9 cellular contexts compared by ENCODE assay signal in genomic region chr10:4241724-4242345, GRCh38.
A peak's percentile ranks its signal among the peaks of the same experiment; 100 is the strongest.
DNase-seq lines count a peak whose midpoint lies in the region; ATAC-seq and TF ChIP-seq lines count a peak whose summit lies in the region.
"Had no signal": no experiment of that assay in that cellular context is flagged by ENCODE, and none has a peak within 500 bp of the region (broad histone marks: within the 10 kb centered on the region; RNA-seq: fewer than 3 reads in every experiment).

No MANE protein-coding gene starts in this region.

- peak; percentile 78 for ATAC-seq in left lung
- no peak for ATAC-seq in GM19023 (IDR thresholded peaks at IDR 0.05; ENCODE audit: unreplicated experiment)
- no peak for ATAC-seq in naive thymus-derived CD8-positive, alpha-beta T cell

- no peak overlapping the region for H3K27ac Mint-ChIP-seq in naive thymus-derived CD8-positive, alpha-beta T cell

- POLR2A ChIA-PET in naive thymus-derived CD8-positive, alpha-beta T cell (lab: Charles Lee), result no interaction called here

- H3K27me3 Mint-ChIP-seq in naive thymus-derived CD8-positive, alpha-beta T cell, result peaks cover 0 to 8% (median 0%) of the 10 kb centered on the region in 5 donors

- DNase-seq in colonic mucosa (no peak), left lung (no peak), GM13977 (ENCODE audit: low spot score) (no peak), NAMALWA (ENCODE audit: low spot score) (no peak)
- no peak for DNase-seq in naive thymus-derived CD8-positive, alpha-beta T cell
- DNase-seq: NCI-H526 had no signal

- H3K27ac ChIP-seq in HUES6 (ENCODE audit: low read depth, low read length), result peak overlapping the region; percentile 59; the same call in 1 of the 2 replicates
- peak overlapping the region; percentile 15 for H3K27ac ChIP-seq in colonic mucosa
- peak overlapping the region; percentile 69 to 71 for H3K27ac ChIP-seq in left lung
- H3K27ac ChIP-seq in subcutaneous abdominal adipose tissue (ENCODE audit: low read depth, low read length), result peak overlapping the region; percentile 75

- peaks cover 0 to 9% (median 2%) of the 10 kb centered on the region in 9 donors for H3K9me3 Mint-ChIP-seq in naive thymus-derived CD8-positive, alpha-beta T cell

- intact Hi-C loops in colonic mucosa (cut with DNase I) (no loop called here), left lung (cut with DNase I) (no loop called here)

- H3K27me3 ChIP-seq in HUES6 (ENCODE audit: control insufficient read depth, insufficient read depth, low read length) (no peaks in the 10 kb centered on the region), colonic mucosa (no peaks in the 10 kb centered on the region), left lung (no peaks in the 10 kb centered on the region), subcutaneous abdominal adipose tissue (ENCODE audit: control insufficient read depth in 5 of 5, insufficient read depth in 4 of 5, low read length in 5 of 5) (no peaks in the 10 kb centered on the region)

- no peak overlapping the region for H3K4me3 ChIP-seq in HUES6 (ENCODE audit: low read depth, low read length)
- no peak overlapping the region for H3K4me3 ChIP-seq in colonic mucosa
- H3K4me3 ChIP-seq in left lung, result no peak overlapping the region
- peak overlapping the region; percentile 33 to 50 (median 42) for H3K4me3 ChIP-seq in subcutaneous abdominal adipose tissue (ENCODE audit: low read depth in 1 of 5, low read length in 5 of 5)

- H3K9me3 ChIP-seq in HUES6 (ENCODE audit: control insufficient read depth, insufficient read depth, low read depth, low read length), result no peaks in the 10 kb centered on the region
- no peaks in the 10 kb centered on the region for H3K9me3 ChIP-seq in colonic mucosa
- H3K9me3 ChIP-seq in left lung, result no peaks in the 10 kb centered on the region
- peaks cover 0 to 2% (median 0%) of the 10 kb centered on the region in 5 donors for H3K9me3 ChIP-seq in subcutaneous abdominal adipose tissue (ENCODE audit: control insufficient read depth in 5 of 5, low read length in 5 of 5)

- H3K9ac ChIP-seq in HUES6 (ENCODE audit: low read length) (no peak overlapping the region), colonic mucosa (ENCODE audit: low read depth in 2 of 2, low read length in 2 of 2) (no peak overlapping the region), subcutaneous abdominal adipose tissue (ENCODE audit: low read length in 5 of 5) (peak overlapping the region in 4 of 5 donors; percentile 10 to 48 (median 30))

- H3K4me1 Mint-ChIP-seq in naive thymus-derived CD8-positive, alpha-beta T cell, result peaks cover 0 to 5% (median 3%) of the 10 kb centered on the region in 4 donors

- peaks cover 24% of the 10 kb centered on the region for H3K4me1 ChIP-seq in HUES6 (ENCODE audit: control insufficient read depth, insufficient read depth, low read length)
- peaks cover 4% of the 10 kb centered on the region for H3K4me1 ChIP-seq in colonic mucosa
- peaks cover 17 to 18% of the 10 kb centered on the region in 2 donors for H3K4me1 ChIP-seq in left lung
- peaks cover 2 to 26% (median 21%) of the 10 kb centered on the region in 5 donors for H3K4me1 ChIP-seq in subcutaneous abdominal adipose tissue (ENCODE audit: control insufficient read depth in 5 of 5, insufficient read depth in 5 of 5, low read length in 5 of 5)

- no peak overlapping the region for H3K4me3 Mint-ChIP-seq in naive thymus-derived CD8-positive, alpha-beta T cell

- in situ Hi-C loops in GM13977 (cut with MboI; ENCODE audit: low pct_unique_long_range_greater_than_20kb, low sequenced_read_pairs, unreplicated experiment), result no loop called here

- TF ChIP-seq CTCF in colonic mucosa (IDR thresholded peaks at IDR 0.05) (no peak), left lung (IDR thresholded peaks at IDR 0.05) (no peak), GM13977 (IDR thresholded peaks at IDR 0.05; ENCODE audit: extremely low read depth, insufficient read depth, missing control alignments) (no peak)

- H3K36me3 Mint-ChIP-seq in naive thymus-derived CD8-positive, alpha-beta T cell, result peaks cover 0 to 7% (median 3%) of the 10 kb centered on the region in 3 donors

- H3K36me3 ChIP-seq in HUES6 (ENCODE audit: control insufficient read depth, insufficient read depth, low read length) (no peaks in the 10 kb centered on the region), colonic mucosa (no peaks in the 10 kb centered on the region), left lung (no peaks in the 10 kb centered on the region), subcutaneous abdominal adipose tissue (ENCODE audit: control insufficient read depth in 5 of 5, insufficient read depth in 5 of 5, low read length in 5 of 5) (no peaks in the 10 kb centered on the region)

Comparison
In these comparisons a context has a peak if more than half of its experiments do, and no peak if none do; other contexts are left out.
1. H3K27ac ChIP-seq: peak in every context shown above with its lines; median percentile 75 in subcutaneous abdominal adipose tissue; 70 in left lung; 59 in HUES6; 15 in colonic mucosa.
2. H3K4me3 ChIP-seq: peak in subcutaneous abdominal adipose tissue (5 of 5); none in HUES6 (single experiment), colonic mucosa (single experiment) and left lung (0 of 2).
3. H3K9ac ChIP-seq: peak in subcutaneous abdominal adipose tissue (4 of 5); none in HUES6 (single experiment) and colonic mucosa (0 of 2).